In the genomic region with DNA sequence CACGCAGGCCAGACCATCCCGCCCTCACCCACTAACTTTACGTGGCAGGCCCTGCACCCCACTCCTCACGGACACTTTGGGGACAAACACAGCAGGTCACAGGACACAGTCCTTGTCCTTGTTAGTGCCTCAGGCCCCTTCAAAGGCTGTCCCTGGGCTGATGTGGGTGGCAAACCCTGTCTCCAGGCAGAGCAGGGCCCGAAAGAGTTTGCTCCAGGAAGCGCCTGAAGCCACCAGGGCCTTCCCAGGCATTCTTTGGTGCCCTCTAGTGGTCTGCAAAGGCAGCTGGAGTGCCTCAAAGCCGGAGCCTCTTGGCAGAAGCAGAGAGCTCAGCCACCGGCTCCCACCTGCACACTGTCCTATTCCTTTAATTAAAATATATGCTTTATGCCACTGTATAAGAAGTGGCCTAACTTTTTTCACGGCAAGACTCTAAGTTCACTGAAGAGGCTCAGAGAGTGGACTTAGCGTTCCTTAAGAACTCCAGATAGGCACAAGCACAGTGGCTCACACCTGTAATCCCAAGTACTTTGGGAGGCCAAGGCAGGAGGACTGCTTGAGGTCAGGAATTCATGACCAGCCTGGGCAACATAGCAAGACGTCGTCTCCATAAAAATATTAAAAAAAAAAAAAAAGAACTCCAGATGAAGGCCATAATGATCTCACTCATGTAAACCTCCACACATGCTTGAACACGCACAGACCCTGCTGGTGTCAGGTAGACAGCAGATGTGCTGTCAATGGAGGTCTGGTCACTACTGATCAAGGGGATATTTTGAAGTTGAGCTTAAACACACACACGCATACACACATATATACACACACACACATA, we compare ENCODE assay signal across 8 cellular contexts. TPM values are rescaled to one million over a fixed set of nuclear protein-coding genes. Genes with fewer than 3 reads are reported as not detected.
DNase-seq lines count a peak whose midpoint lies in the region; ATAC-seq and TF ChIP-seq lines count a peak whose summit lies in the region.

No MANE protein-coding gene starts in this region.

- H3K27me3 ChIP-seq in H7 (ENCODE audit: control insufficient read depth, insufficient read depth, low read length), result no peaks in the 10 kb centered on the region

- POLR2A ChIA-PET in activated CD8-positive, alpha-beta T cell treated with anti-CD3 and anti-CD28 coated beads for 36 hours (lab: Charles Lee), result interaction anchor here (0.6 to 1.5 kb wide), 6 partner anchors 12 to 294 kb away, joined by 3 to 4 read pairs (median 3); no protein-coding TSS in a partner anchor

- TF ChIP-seq CTCF in activated CD8-positive, alpha-beta T cell treated with anti-CD3 and anti-CD28 coated beads for 36 hours (IDR thresholded peaks at IDR 0.05), result peak; percentile 93

- H3K36me3 Mint-ChIP-seq in activated CD8-positive, alpha-beta T cell treated with anti-CD3 and anti-CD28 coated beads for 36 hours (ENCODE audit: low read depth), result peaks cover 10% of the 10 kb centered on the region

- H3K4me3 Mint-ChIP-seq in activated CD8-positive, alpha-beta T cell treated with anti-CD3 and anti-CD28 coated beads for 36 hours, result no peak overlapping the region

- peak; percentile 95 for ATAC-seq in activated CD8-positive, alpha-beta T cell treated with anti-CD3 and anti-CD28 coated beads for 36 hours
- no peak for ATAC-seq in GM21529 (IDR thresholded peaks at IDR 0.05; ENCODE audit: unreplicated experiment)

- H3K4me3 ChIP-seq in H7 (ENCODE audit: insufficient read depth, low read depth, low read length), result no peak overlapping the region

- H3K9me3 Mint-ChIP-seq in activated CD8-positive, alpha-beta T cell treated with anti-CD3 and anti-CD28 coated beads for 36 hours, result no peaks in the 10 kb centered on the region

- peak overlapping the region; percentile 57 for H3K27ac Mint-ChIP-seq in activated CD8-positive, alpha-beta T cell treated with anti-CD3 and anti-CD28 coated beads for 36 hours

- CTCF ChIA-PET in activated CD8-positive, alpha-beta T cell treated with anti-CD3 and anti-CD28 coated beads for 36 hours (lab: Charles Lee), result interaction anchor here (0.6 to 14.1 kb wide), 52 partner anchors 10 to 253 kb away, joined by 3 to 152 read pairs (median 5); a partner anchor contains a TSS

- peaks cover 28% of the 10 kb centered on the region for H3K4me1 Mint-ChIP-seq in activated CD8-positive, alpha-beta T cell treated with anti-CD3 and anti-CD28 coated beads for 36 hours (ENCODE audit: low read depth)

- H3K27me3 Mint-ChIP-seq in activated CD8-positive, alpha-beta T cell treated with anti-CD3 and anti-CD28 coated beads for 36 hours, result no peaks in the 10 kb centered on the region

- peaks cover 9% of the 10 kb centered on the region for H3K36me3 ChIP-seq in H7 (replicated peaks; ENCODE audit: control insufficient read depth, insufficient read depth, low read length)

- intact Hi-C loops in activated CD8-positive, alpha-beta T cell treated with anti-CD3 and anti-CD28 coated beads for 36 hours (cut with micrococcal nuclease), result loop anchor here (1.0 kb wide), 1 partner anchor 169 kb away; no protein-coding TSS in a partner anchor

- DNase-seq in AML-193 (lab: John Stamatoyannopoulos, UW), result peak; percentile 64 to 83
- DNase-seq in H7, result peak; percentile 91
- peak; percentile 29 for DNase-seq in NCI-H748 treated with DMSO at 0.1 percent for 48 hours (lab: John Stamatoyannopoulos, UW)
- DNase-seq in activated CD8-positive, alpha-beta T cell treated with anti-CD3 and anti-CD28 coated beads for 36 hours, result peak; percentile 86
- DNase-seq in effector CD4-positive, alpha-beta T cell, result peak; percentile 79
- DNase-seq in medulla oblongata (ENCODE audit: extremely low spot score), result peak; percentile 94
- peak; percentile 43 to 73 (median 67) for DNase-seq in stimulated activated CD4-positive, alpha-beta T cell treated with anti-CD3 and anti-CD28 coated beads, TNF-alpha, amount 100 ng/mL, for 4 hours (ENCODE audit: low read depth in 3 of 3)

RNA-seq across cellular contexts. Expression of a gene that starts 11.1 kb away (rescaled TPM):
- 22.4 and 29.8 TPM in 2 replicates for total RNA-seq in H7 (2014; rRNA removed; shearing (Covaris generic))
- total RNA-seq in activated CD8-positive, alpha-beta T cell treated with anti-CD3 and anti-CD28 coated beads for 36 hours, result 100 to 1,000 TPM in 1 of 2 experiments, 10 to 100 TPM in 1; 96.5 to 101 TPM

RNA-seq across cellular contexts. Expression of a gene that starts 36.5 kb away (rescaled TPM):
- total RNA-seq in H7 (2014; rRNA removed; shearing (Covaris generic)), result 12.5 and 18.3 TPM in 2 replicates
- total RNA-seq in activated CD8-positive, alpha-beta T cell treated with anti-CD3 and anti-CD28 coated beads for 36 hours, result 10 to 100 TPM; 16.7 to 17.5 TPM

RNA-seq across cellular contexts. Expression of a gene that starts 58.6 kb away (rescaled TPM):
- 414 and 429 TPM in 2 replicates for total RNA-seq in H7 (2014; rRNA removed; shearing (Covaris generic))
- total RNA-seq in activated CD8-positive, alpha-beta T cell treated with anti-CD3 and anti-CD28 coated beads for 36 hours, result 100 to 1,000 TPM; 389 to 392 TPM

Comparison
In these comparisons a context has a peak if more than half of its experiments do, and no peak if none do; other contexts are left out.
1. DNase-seq: peak in every context shown above with its lines; median percentile 94 in medulla oblongata; 91 in H7; 86 in activated CD8-positive, alpha-beta T cell treated with anti-CD3 and anti-CD28 coated beads for 36 hours; 79 in effector CD4-positive, alpha-beta T cell; 74 in AML-193; 67 in stimulated activated CD4-positive, alpha-beta T cell treated with anti-CD3 and anti-CD28 coated beads, TNF-alpha, amount 100 ng/mL, for 4 hours; 29 in NCI-H748 treated with DMSO at 0.1 percent for 48 hours.